In the genomic region with DNA sequence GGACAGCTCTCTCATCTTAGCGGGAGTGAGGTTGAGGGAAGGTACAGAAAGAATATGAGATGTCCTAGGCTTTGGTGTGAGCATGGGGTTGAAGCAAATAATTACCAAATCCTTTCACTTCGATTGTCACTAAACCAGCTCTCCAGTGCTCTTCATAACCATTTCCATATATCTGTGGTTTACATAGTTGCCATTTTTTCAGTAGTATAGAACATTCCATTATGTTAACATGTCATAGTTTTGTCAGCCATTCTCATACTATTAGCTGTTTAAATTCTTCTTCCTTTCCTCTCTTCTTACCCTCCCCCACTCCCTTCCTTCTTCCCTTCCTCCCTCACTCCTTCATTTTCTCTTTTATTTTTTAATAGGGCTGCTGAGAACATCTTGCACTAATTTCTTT, we compare ENCODE assay signal across 13 cellular contexts.
"Had no signal": no experiment of that assay in that cellular context is flagged by ENCODE, and none has a peak within 500 bp of the region (broad histone marks: within the 10 kb centered on the region; RNA-seq: fewer than 3 reads in every experiment).

No MANE protein-coding gene starts in this region.

- FAIRE-seq: kidney, TTC549, urothelium cell line had no signal

- H3K27me3 ChIP-seq: adrenal gland, gastrocnemius medialis had no signal

- H3K4me3 ChIP-seq: adrenal gland, gastrocnemius medialis, left ventricle myocardium inferior had no signal

- H3K36me3 ChIP-seq: adrenal gland, gastrocnemius medialis, left ventricle myocardium inferior had no signal

- H3K27ac ChIP-seq: adrenal gland had no signal

- H3K9me3 ChIP-seq: adrenal gland, gastrocnemius medialis, left ventricle myocardium inferior had no signal

- DNase-seq: activated B cell treated with CpG ODN at 0.5 μM for 24 hours; activated CD4-positive, alpha-beta T cell treated with anti-CD3 and anti-CD28 coated beads, Interleukin-2, amount 10 ng/mL, durations not matched to agents 24 days and 14 days; activated naive CD4-positive, alpha-beta T cell treated with anti-CD3 and anti-CD28 coated beads for 36 hours; adrenal gland; endodermal cell; erythroblast; gastrocnemius medialis; kidney; left ventricle myocardium inferior; mesendoderm; nephron progenitor cell had no signal

- ATAC-seq: gastrocnemius medialis had no signal
